ENCODE assay signal across 22 cellular contexts in the genomic region with DNA sequence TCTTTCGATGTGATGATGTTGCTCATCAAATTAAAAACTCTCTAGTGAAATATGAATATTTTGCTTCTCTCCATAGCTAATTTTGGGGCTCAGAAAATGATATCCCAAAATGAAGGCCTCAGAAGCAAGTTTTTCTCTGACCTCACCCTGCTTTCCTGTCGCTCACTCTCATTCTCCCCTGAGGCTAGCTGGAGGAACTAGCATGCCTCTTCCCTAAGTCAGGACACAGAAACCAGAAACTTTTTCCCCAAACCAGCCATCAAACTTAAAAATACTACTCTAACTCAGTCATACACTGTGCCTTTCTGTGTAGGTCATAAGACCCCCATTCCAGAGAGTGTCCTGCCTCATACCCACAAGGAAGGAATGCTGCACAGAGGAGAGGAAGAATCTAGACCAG.
DNase-seq lines count a peak whose midpoint lies in the region; ATAC-seq, FAIRE-seq and TF ChIP-seq lines count a peak whose summit lies in the region.
"Had no signal": no experiment of that assay in that cellular context is flagged by ENCODE, and none has a peak within 500 bp of the region (broad histone marks: within the 10 kb centered on the region; RNA-seq: fewer than 3 reads in every experiment).

No MANE protein-coding gene starts in this region.

- H3K9ac ChIP-seq in astrocyte (ENCODE audit: low read length) (no peak overlapping the region), iPS-20b (ENCODE audit: low read depth, low read length) (no peak overlapping the region)
- H3K9ac ChIP-seq: BLaER1 treated with 17β-estradiol and CSF1 and Interleukin-3, amounts not matched to agents 10 nM and 100 nM had no signal

- H3K4me2 ChIP-seq in astrocyte (ENCODE audit: low read length): no peak overlapping the region

- DNase-seq in M059J (ENCODE audit: low read depth): peak; percentile 31
- DNase-seq in astrocyte (ENCODE audit: low read depth): peak; percentile 18
- no peak for DNase-seq in NCI-H446 treated with DMSO at 0.1 percent for 48 hours (lab: John Stamatoyannopoulos, UW)
- no peak for DNase-seq in activated CD4-positive, alpha-beta memory T cell treated with anti-CD3 and anti-CD28 coated beads for 36 hours
- no peak for DNase-seq in SW480 (ENCODE audit: low spot score)
- DNase-seq in activated CD4-positive, alpha-beta T cell treated with anti-CD3 and anti-CD28 coated beads for 36 hours: no peak
- DNase-seq: Calu3; CD8-positive, alpha-beta T cell; DMS53; EL; HFFc6; Kasumi-1; MM.1S; NCI-H1092; NCI-H2081 treated with DMSO at 0.1 percent for 48 hours; NCI-H510A treated with DMSO at 0.1 percent for 48 hours; NCI-H82; RPMI8226 had no signal

- H3K27me3 Mint-ChIP-seq in astrocyte (ENCODE audit: low read depth, unreplicated experiment): no peaks in the 10 kb centered on the region
- no peaks in the 10 kb centered on the region for H3K27me3 Mint-ChIP-seq in activated CD4-positive, alpha-beta memory T cell treated with anti-CD3 and anti-CD28 coated beads for 36 hours
- no peaks in the 10 kb centered on the region for H3K27me3 Mint-ChIP-seq in activated CD4-positive, alpha-beta T cell treated with anti-CD3 and anti-CD28 coated beads for 36 hours

- H3K4me1 ChIP-seq in astrocyte (ENCODE audit: insufficient read depth, low read length) (no peaks in the 10 kb centered on the region), iPS-20b (ENCODE audit: insufficient read depth, low read length) (peaks cover 5% of the 10 kb centered on the region)

- no peak for TF ChIP-seq CTCF in astrocyte (IDR thresholded peaks at IDR 0.05; ENCODE audit: insufficient read depth, low read depth, low read length)

- H3K36me3 ChIP-seq in astrocyte (ENCODE audit: insufficient read depth, low read length): no peaks in the 10 kb centered on the region
- no peaks in the 10 kb centered on the region for H3K36me3 ChIP-seq in iPS-20b (ENCODE audit: insufficient read depth, low read depth, low read length)
- H3K36me3 ChIP-seq: BLaER1 treated with 17β-estradiol and CSF1 and Interleukin-3, amounts not matched to agents 10 nM and 100 nM had no signal

- FAIRE-seq in astrocyte (lab: Jason Lieb, UNC): no peak
- FAIRE-seq: GM12892, H54 had no signal

- H2AFZ ChIP-seq in astrocyte (ENCODE audit: low read depth, low read length): no peak overlapping the region

- no peak overlapping the region for H3K4me3 Mint-ChIP-seq in astrocyte (ENCODE audit: unreplicated experiment)
- H3K4me3 Mint-ChIP-seq in activated CD4-positive, alpha-beta memory T cell treated with anti-CD3 and anti-CD28 coated beads for 36 hours: no peak overlapping the region
- no peak overlapping the region for H3K4me3 Mint-ChIP-seq in activated CD4-positive, alpha-beta T cell treated with anti-CD3 and anti-CD28 coated beads for 36 hours
- H3K4me3 Mint-ChIP-seq: CD8-positive, alpha-beta T cell; HFFc6 had no signal

- H3K27me3 ChIP-seq in astrocyte (ENCODE audit: insufficient read depth, low read length): no peaks in the 10 kb centered on the region
- no peaks in the 10 kb centered on the region for H3K27me3 ChIP-seq in iPS-20b (ENCODE audit: insufficient read depth, low read length)
- H3K27me3 ChIP-seq: BLaER1 treated with 17β-estradiol and CSF1 and Interleukin-3, amounts not matched to agents 10 nM and 100 nM had no signal

- peaks cover 20% of the 10 kb centered on the region for H3K4me1 Mint-ChIP-seq in astrocyte (ENCODE audit: low read depth, unreplicated experiment)
- H3K4me1 Mint-ChIP-seq in activated CD4-positive, alpha-beta memory T cell treated with anti-CD3 and anti-CD28 coated beads for 36 hours (ENCODE audit: low read depth): no peaks in the 10 kb centered on the region
- no peaks in the 10 kb centered on the region for H3K4me1 Mint-ChIP-seq in activated CD4-positive, alpha-beta T cell treated with anti-CD3 and anti-CD28 coated beads for 36 hours

- peaks cover 2% of the 10 kb centered on the region for H3K9me3 Mint-ChIP-seq in astrocyte (ENCODE audit: unreplicated experiment)
- H3K9me3 Mint-ChIP-seq in activated CD4-positive, alpha-beta memory T cell treated with anti-CD3 and anti-CD28 coated beads for 36 hours: peaks cover 2% of the 10 kb centered on the region
- H3K9me3 Mint-ChIP-seq in activated CD4-positive, alpha-beta T cell treated with anti-CD3 and anti-CD28 coated beads for 36 hours (ENCODE audit: low read depth): peaks cover 15% of the 10 kb centered on the region

- no peak overlapping the region for H3K4me3 ChIP-seq in astrocyte (ENCODE audit: insufficient read depth, low read depth, low read length)
- H3K4me3 ChIP-seq in iPS-20b (ENCODE audit: low read length): no peak overlapping the region
- H3K4me3 ChIP-seq: BLaER1 treated with 17β-estradiol and CSF1 and Interleukin-3, amounts not matched to agents 10 nM and 100 nM had no signal

- H4K20me1 ChIP-seq in astrocyte (ENCODE audit: insufficient read depth, low read length): no peaks in the 10 kb centered on the region
- H4K20me1 ChIP-seq: BLaER1 treated with 17β-estradiol and CSF1 and Interleukin-3, amounts not matched to agents 10 nM and 100 nM had no signal

- H3K27ac ChIP-seq in astrocyte (ENCODE audit: low read depth, low read length) (no peak overlapping the region), iPS-20b (ENCODE audit: low read length) (peak overlapping the region; percentile 55)
- H3K27ac ChIP-seq: BLaER1 treated with 17β-estradiol and CSF1 and Interleukin-3, amounts not matched to agents 10 nM and 100 nM had no signal

- no peaks in the 10 kb centered on the region for H3K79me2 ChIP-seq in astrocyte (ENCODE audit: insufficient read depth, low read length)

- H3K27ac Mint-ChIP-seq in astrocyte (ENCODE audit: unreplicated experiment): peak overlapping the region; percentile 87
- no peak overlapping the region for H3K27ac Mint-ChIP-seq in activated CD4-positive, alpha-beta memory T cell treated with anti-CD3 and anti-CD28 coated beads for 36 hours
- H3K27ac Mint-ChIP-seq in activated CD4-positive, alpha-beta T cell treated with anti-CD3 and anti-CD28 coated beads for 36 hours: no peak overlapping the region
- H3K27ac Mint-ChIP-seq: CD8-positive, alpha-beta T cell; HFFc6 had no signal

- POLR2A ChIA-PET in activated CD4-positive, alpha-beta memory T cell treated with anti-CD3 and anti-CD28 coated beads for 36 hours (lab: Charles Lee): no interaction called here
- POLR2A ChIA-PET in activated CD4-positive, alpha-beta T cell treated with anti-CD3 and anti-CD28 coated beads for 36 hours (lab: Charles Lee): no interaction called here

- CTCF ChIA-PET in activated CD4-positive, alpha-beta memory T cell treated with anti-CD3 and anti-CD28 coated beads for 36 hours (lab: Charles Lee): no interaction called here
- CTCF ChIA-PET in activated CD4-positive, alpha-beta T cell treated with anti-CD3 and anti-CD28 coated beads for 36 hours (lab: Charles Lee): interaction anchor here (0.6 kb wide), 1 partner anchor 224 kb away, joined by 3 read pairs; no protein-coding TSS in a partner anchor

- intact Hi-C loops in activated CD4-positive, alpha-beta memory T cell treated with anti-CD3 and anti-CD28 coated beads for 36 hours (cut with micrococcal nuclease): no loop called here
- intact Hi-C loops in activated CD4-positive, alpha-beta T cell treated with anti-CD3 and anti-CD28 coated beads for 36 hours (cut with DNase I, micrococcal nuclease): no loop called here

- H3K36me3 Mint-ChIP-seq in astrocyte (ENCODE audit: low read depth, unreplicated experiment): no peaks in the 10 kb centered on the region
- H3K36me3 Mint-ChIP-seq in activated CD4-positive, alpha-beta memory T cell treated with anti-CD3 and anti-CD28 coated beads for 36 hours: no peaks in the 10 kb centered on the region
- H3K36me3 Mint-ChIP-seq in activated CD4-positive, alpha-beta T cell treated with anti-CD3 and anti-CD28 coated beads for 36 hours (ENCODE audit: low read depth): no peaks in the 10 kb centered on the region
- H3K36me3 Mint-ChIP-seq: CD8-positive, alpha-beta T cell had no signal

- no peak for ATAC-seq in activated CD4-positive, alpha-beta T cell treated with anti-CD3 and anti-CD28 coated beads for 36 hours
- ATAC-seq: CD8-positive, alpha-beta T cell had no signal

- no peaks in the 10 kb centered on the region for H3K9me3 ChIP-seq in astrocyte (ENCODE audit: insufficient read depth, low read depth, low read length)
- no peaks in the 10 kb centered on the region; the same call in 1 of the 2 replicates for H3K9me3 ChIP-seq in iPS-20b (ENCODE audit: insufficient read depth, low read depth, low read length)
- H3K9me3 ChIP-seq: BLaER1 treated with 17β-estradiol and CSF1 and Interleukin-3, amounts not matched to agents 10 nM and 100 nM had no signal

Comparison
In these comparisons a context has a peak if more than half of its experiments do, and no peak if none do; other contexts are left out.
1. DNase-seq: peak in M059J (single experiment) and astrocyte (single experiment); none in NCI-H446 treated with DMSO at 0.1 percent for 48 hours (single experiment), activated CD4-positive, alpha-beta memory T cell treated with anti-CD3 and anti-CD28 coated beads for 36 hours (single experiment), SW480 (single experiment) and activated CD4-positive, alpha-beta T cell treated with anti-CD3 and anti-CD28 coated beads for 36 hours (single experiment).